Comparison of ENCODE assay signal across 22 cellular contexts in genomic region chr4:114281561-114281960, GRCh38.
DNase-seq lines count a peak whose midpoint lies in the region; ATAC-seq and TF ChIP-seq lines count a peak whose summit lies in the region.
"Had no signal": no experiment of that assay in that cellular context is flagged by ENCODE, and none has a peak within 500 bp of the region (broad histone marks: within the 10 kb centered on the region; RNA-seq: fewer than 3 reads in every experiment).

No MANE protein-coding gene starts in this region.

- peak overlapping the region; percentile 98 for H3K27ac ChIP-seq in osteoblast (ENCODE audit: low read depth, low read length)
- H3K27ac ChIP-seq: colonic mucosa, epithelial cell of prostate, prostate gland had no signal

- TF ChIP-seq CTCF in AG10803 (conservative IDR thresholded peaks at IDR 0.05; ENCODE audit: low read length) (no peak), osteoblast (IDR thresholded peaks at IDR 0.05; ENCODE audit: extremely low read depth, low read depth, low read length) (no peak)

- CTCF ChIA-PET in activated CD4-positive, alpha-beta T cell treated with anti-CD3 and anti-CD28 coated beads for 36 hours (lab: Charles Lee) = no interaction called here

- peaks cover 2% of the 10 kb centered on the region for H3K9me3 ChIP-seq in osteoblast (ENCODE audit: low read depth, low read length)
- H3K9me3 ChIP-seq: colonic mucosa, prostate gland had no signal

- H3K27me3 Mint-ChIP-seq in activated CD4-positive, alpha-beta T cell treated with anti-CD3 and anti-CD28 coated beads for 36 hours = peaks cover 7% of the 10 kb centered on the region
- H3K27me3 Mint-ChIP-seq: activated naive CD8-positive, alpha-beta T cell treated with anti-CD3 and anti-CD28 coated beads, Interleukin-2, amount 10 ng/mL, durations not matched to agents 7 days and 5 days had no signal

- no peak overlapping the region for H3K4me2 ChIP-seq in osteoblast (ENCODE audit: insufficient read depth, low read length)
- H3K4me2 ChIP-seq: GM23338 had no signal

- no peaks in the 10 kb centered on the region for H3K36me3 Mint-ChIP-seq in activated CD4-positive, alpha-beta T cell treated with anti-CD3 and anti-CD28 coated beads for 36 hours (ENCODE audit: low read depth)
- H3K36me3 Mint-ChIP-seq: activated naive CD8-positive, alpha-beta T cell treated with anti-CD3 and anti-CD28 coated beads, Interleukin-2, amount 10 ng/mL, durations not matched to agents 7 days and 5 days had no signal

- peaks cover 3% of the 10 kb centered on the region for H3K9me3 Mint-ChIP-seq in activated CD4-positive, alpha-beta T cell treated with anti-CD3 and anti-CD28 coated beads for 36 hours (ENCODE audit: low read depth)
- H3K9me3 Mint-ChIP-seq: activated naive CD8-positive, alpha-beta T cell treated with anti-CD3 and anti-CD28 coated beads, Interleukin-2, amount 10 ng/mL, durations not matched to agents 7 days and 5 days; GM23338; T-helper 2 cell treated with Interferon-gamma antibody and Interleukin-4, amounts not matched to agents 5 μg/mL and 100 μg/mL, for 36 hours had no signal

- no peaks in the 10 kb centered on the region for H4K20me1 ChIP-seq in osteoblast (ENCODE audit: insufficient read depth, low read length)

- no peak for ATAC-seq in activated CD4-positive, alpha-beta T cell treated with anti-CD3 and anti-CD28 coated beads for 36 hours
- no peak for ATAC-seq in GM18519 (IDR thresholded peaks at IDR 0.05; ENCODE audit: low FRiP score, unreplicated experiment)
- ATAC-seq in GM18868 (IDR thresholded peaks at IDR 0.05; ENCODE audit: unreplicated experiment) = no peak
- ATAC-seq: GM23338, left lobe of liver had no signal

- H3K79me2 ChIP-seq in osteoblast (ENCODE audit: insufficient read depth, low read length) = no peaks in the 10 kb centered on the region

- peak; percentile 92 for DNase-seq in AG10803 (ENCODE audit: low read depth)
- peak; percentile 62 for DNase-seq in NCI-H226
- peak; percentile 91 for DNase-seq in dedifferentiated amniotic fluid mesenchymal stem cell (ENCODE audit: extremely low spot score)
- DNase-seq in osteoblast (ENCODE audit: insufficient read length, low spot score, missing footprints) = peak; percentile 60
- DNase-seq in activated CD4-positive, alpha-beta T cell treated with anti-CD3 and anti-CD28 coated beads for 36 hours = no peak
- no peak for DNase-seq in stimulated activated naive CD4-positive, alpha-beta T cell treated with Interleukin-2 at 50 U/mL for 16 hours (lab: John Stamatoyannopoulos, UW)
- DNase-seq: activated CD4-positive, alpha-beta T cell treated with anti-CD3 and anti-CD28 coated beads for 48 hours; activated naive CD8-positive, alpha-beta T cell treated with anti-CD3 and anti-CD28 coated beads, Interleukin-2, amount 10 ng/mL, durations not matched to agents 7 days and 5 days; activated T-cell treated with anti-CD3 and anti-CD28 coated beads, Interleukin-2, amount 50 U/mL, for 1 hour; colonic mucosa; DMS153; NCI-H1436 treated with DMSO at 0.1 percent for 48 hours; NCI-H345; SHP77 treated with DMSO at 0.1 percent for 48 hours; stimulated activated CD4-positive, alpha-beta T cell treated with anti-CD3 and anti-CD28 coated beads, Interleukin-15, amount 100 ng/mL, for 24 hours had no signal

- H3K4me1 ChIP-seq in osteoblast (ENCODE audit: insufficient read depth, low read length) = peaks cover 59% of the 10 kb centered on the region
- H3K4me1 ChIP-seq: colonic mucosa, prostate gland had no signal

- no peak overlapping the region for H3K27ac Mint-ChIP-seq in activated CD4-positive, alpha-beta T cell treated with anti-CD3 and anti-CD28 coated beads for 36 hours
- H3K27ac Mint-ChIP-seq: activated naive CD8-positive, alpha-beta T cell treated with anti-CD3 and anti-CD28 coated beads, Interleukin-2, amount 10 ng/mL, durations not matched to agents 7 days and 5 days; GM23338; T-helper 2 cell treated with Interferon-gamma antibody and Interleukin-4, amounts not matched to agents 5 μg/mL and 100 μg/mL, for 36 hours had no signal

- POLR2A ChIA-PET in activated CD4-positive, alpha-beta T cell treated with anti-CD3 and anti-CD28 coated beads for 36 hours (lab: Charles Lee) = no interaction called here

- no peaks in the 10 kb centered on the region for H3K36me3 ChIP-seq in osteoblast (ENCODE audit: insufficient read depth, low read length)
- H3K36me3 ChIP-seq: colonic mucosa, prostate gland had no signal

- H3K4me3 Mint-ChIP-seq in activated CD4-positive, alpha-beta T cell treated with anti-CD3 and anti-CD28 coated beads for 36 hours = no peak overlapping the region
- H3K4me3 Mint-ChIP-seq: activated naive CD8-positive, alpha-beta T cell treated with anti-CD3 and anti-CD28 coated beads, Interleukin-2, amount 10 ng/mL, durations not matched to agents 7 days and 5 days; GM23338; T-helper 2 cell treated with Interferon-gamma antibody and Interleukin-4, amounts not matched to agents 5 μg/mL and 100 μg/mL, for 36 hours had no signal

- intact Hi-C loops in activated CD4-positive, alpha-beta T cell treated with anti-CD3 and anti-CD28 coated beads for 36 hours (cut with DNase I, micrococcal nuclease) = no loop called here

- H3K4me1 Mint-ChIP-seq in activated CD4-positive, alpha-beta T cell treated with anti-CD3 and anti-CD28 coated beads for 36 hours = no peaks in the 10 kb centered on the region
- H3K4me1 Mint-ChIP-seq: activated naive CD8-positive, alpha-beta T cell treated with anti-CD3 and anti-CD28 coated beads, Interleukin-2, amount 10 ng/mL, durations not matched to agents 7 days and 5 days; GM23338 had no signal

- H2AFZ ChIP-seq in osteoblast (ENCODE audit: low read length) = no peak overlapping the region
- H2AFZ ChIP-seq: GM23338 had no signal

- H3K4me3 ChIP-seq in AG10803 (ENCODE audit: low read length) = no peak overlapping the region
- H3K4me3 ChIP-seq in osteoblast (ENCODE audit: insufficient read depth, low read length) = no peak overlapping the region
- H3K4me3 ChIP-seq: colonic mucosa, GM23338, prostate gland had no signal

- no peaks in the 10 kb centered on the region for H3K27me3 ChIP-seq in osteoblast (ENCODE audit: insufficient read depth, low read length)
- H3K27me3 ChIP-seq: colonic mucosa had no signal

Comparison
In these comparisons a context has a peak if more than half of its experiments do, and no peak if none do; other contexts are left out.
1. DNase-seq: peak in AG10803 (single experiment), NCI-H226 (single experiment), dedifferentiated amniotic fluid mesenchymal stem cell (single experiment) and osteoblast (single experiment); none in activated CD4-positive, alpha-beta T cell treated with anti-CD3 and anti-CD28 coated beads for 36 hours (single experiment) and stimulated activated naive CD4-positive, alpha-beta T cell treated with Interleukin-2 at 50 U/mL for 16 hours (single experiment).